12 cellular contexts compared by ENCODE assay signal in genomic region chr2:69764286-69765058, GRCh38. TPM values are rescaled to one million over a fixed set of nuclear protein-coding genes. Genes with fewer than 3 reads are reported as not detected.
A peak's percentile ranks its signal among the peaks of the same experiment; 100 is the strongest.
DNase-seq lines count a peak whose midpoint lies in the region; ATAC-seq and TF ChIP-seq lines count a peak whose summit lies in the region.
"Had no signal": no experiment of that assay in that cellular context is flagged by ENCODE, and none has a peak within 500 bp of the region (broad histone marks: within the 10 kb centered on the region; RNA-seq: fewer than 3 reads in every experiment).

No MANE protein-coding gene starts in this region.

- no peak for DNase-seq in Calu3
- peak; percentile 63 for DNase-seq in amniotic epithelial cell (ENCODE audit: low read depth)
- DNase-seq in cerebellar nuclear complex (lab: John Stamatoyannopoulos, UW), result no peak
- DNase-seq: activated CD4-positive, CD25-positive, alpha-beta regulatory T cell treated with anti-CD3 and anti-CD28 coated beads, Interleukin-2, amount 50 U/mL, for 72 hours; foreskin melanocyte; mesendoderm; NCI-H2081 had no signal

- intact Hi-C loops in Calu3 (cut with micrococcal nuclease; ENCODE audit: unreplicated experiment), result no loop called here

- H3K4me3 Mint-ChIP-seq in Calu3 (ENCODE audit: low read depth, unreplicated experiment), result peak overlapping the region; percentile 11
- no peak overlapping the region for H3K4me3 Mint-ChIP-seq in nephron

- TF ChIP-seq CTCF in Calu3 (IDR thresholded peaks at IDR 0.05; ENCODE audit: unreplicated experiment), result no peak
- no peak for TF ChIP-seq CTCF in nephron (IDR thresholded peaks at IDR 0.05; ENCODE audit: unreplicated experiment in 3 of 3)

- ATAC-seq in GM21447 (IDR thresholded peaks at IDR 0.05; ENCODE audit: unreplicated experiment), result peak; percentile 44
- no peak for ATAC-seq in HG02870 (IDR thresholded peaks at IDR 0.05; ENCODE audit: unreplicated experiment)
- ATAC-seq in HG03457 (IDR thresholded peaks at IDR 0.05; ENCODE audit: unreplicated experiment), result no peak
- ATAC-seq in HG03039 (IDR thresholded peaks at IDR 0.05; ENCODE audit: unreplicated experiment), result no peak

- H3K27me3 Mint-ChIP-seq in Calu3 (ENCODE audit: unreplicated experiment), result no peaks in the 10 kb centered on the region
- no peaks in the 10 kb centered on the region for H3K27me3 Mint-ChIP-seq in nephron (ENCODE audit: low read depth)

- CTCF ChIA-PET in Calu3 (lab: Charles Lee), result no interaction called here

- no TSS peak for BruUV-seq in Calu3 (replicated peaks; lab: Mats Ljungman, UMichigan)

- H3K36me3 Mint-ChIP-seq in Calu3 (ENCODE audit: insufficient read depth, unreplicated experiment) (peaks cover 86% of the 10 kb centered on the region), nephron (ENCODE audit: low read depth) (no peaks in the 10 kb centered on the region)

- no peaks in the 10 kb centered on the region for H3K9me3 Mint-ChIP-seq in Calu3 (ENCODE audit: low read depth, unreplicated experiment)
- H3K9me3 Mint-ChIP-seq in nephron, result no peaks in the 10 kb centered on the region

- H3K4me1 Mint-ChIP-seq in Calu3 (ENCODE audit: low read depth, unreplicated experiment), result peaks cover 91% of the 10 kb centered on the region
- peaks cover 38% of the 10 kb centered on the region for H3K4me1 Mint-ChIP-seq in nephron

- H3K27ac Mint-ChIP-seq in Calu3 (ENCODE audit: unreplicated experiment) (peak overlapping the region; percentile 88), nephron (peak overlapping the region in 2 of 3 experiments; percentile 13 to 34)

RNA-seq across cellular contexts. Expression of gene ANXA4, which starts 22.5 kb away (rescaled TPM):
- 1,439 and 1,638 TPM in 2 replicates for total RNA-seq in Calu3 (2022)
